In the genomic region with DNA sequence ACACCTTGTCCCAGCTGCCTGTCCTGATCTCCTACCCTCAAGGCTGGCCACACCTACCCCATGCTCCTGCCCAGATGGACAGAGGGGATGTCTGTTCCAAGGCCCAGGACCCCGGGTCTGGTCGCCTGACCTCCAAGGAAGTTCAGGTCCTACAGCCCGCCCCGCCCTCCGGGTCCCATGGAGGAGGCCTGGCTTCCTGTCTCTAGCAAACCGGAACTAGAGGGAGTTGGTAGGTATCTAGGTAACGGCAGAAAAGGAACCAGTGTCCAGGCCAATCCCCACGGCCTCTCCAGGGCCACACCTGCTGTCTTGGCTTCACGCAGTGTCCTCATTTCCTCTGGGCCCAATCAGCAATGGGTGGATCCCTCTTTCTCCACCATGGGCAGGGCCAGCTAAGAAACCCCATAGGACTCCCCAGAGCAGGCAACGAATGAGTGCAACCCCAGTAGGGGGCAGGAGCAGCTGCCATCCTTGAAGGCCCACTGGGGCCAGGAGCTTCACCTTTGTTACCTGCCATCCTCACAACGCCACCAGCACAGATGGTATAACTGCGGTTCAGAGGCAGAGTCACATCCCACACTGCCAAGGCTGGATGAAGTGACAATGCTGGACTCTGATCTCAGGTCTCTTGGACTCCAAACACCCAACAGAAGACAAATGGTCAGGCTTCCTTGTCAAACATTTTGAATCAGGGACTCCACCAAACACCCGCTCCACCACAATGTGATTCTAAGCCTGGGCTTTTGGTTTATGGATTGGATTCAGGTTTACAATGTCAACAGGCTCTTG, we compare ENCODE assay signal across 9 cellular contexts. TPM values are rescaled to one million over a fixed set of nuclear protein-coding genes. Genes with fewer than 3 reads are reported as not detected.
DNase-seq lines count a peak whose midpoint lies in the region; ATAC-seq and TF ChIP-seq lines count a peak whose summit lies in the region.
"Had no signal": no experiment of that assay in that cellular context is flagged by ENCODE, and none has a peak within 500 bp of the region (broad histone marks: within the 10 kb centered on the region; RNA-seq: fewer than 3 reads in every experiment).

No MANE protein-coding gene starts in this region.

- no TSS peak for BruUV-seq in mammary epithelial cell (replicated peaks; lab: Mats Ljungman, UMichigan)

- no peaks in the 10 kb centered on the region for H3K36me3 Mint-ChIP-seq in natural killer cell

- H3K27me3 ChIP-seq in Loucy (ENCODE audit: insufficient read depth, low read length, poor library complexity, severe bottlenecking), result no peaks in the 10 kb centered on the region
- H3K27me3 ChIP-seq in mammary epithelial cell (ENCODE audit: insufficient read depth, low read length), result no peaks in the 10 kb centered on the region
- H3K27me3 ChIP-seq: right lobe of liver had no signal

- H3K27ac ChIP-seq in mammary epithelial cell (ENCODE audit: insufficient read depth, low read depth, low read length), result peak overlapping the region; percentile 50

- H3K9me3 ChIP-seq in Loucy (ENCODE audit: insufficient read depth, low read depth, low read length) (no peaks in the 10 kb centered on the region), mammary epithelial cell (replicated peaks; ENCODE audit: insufficient read depth, low read length) (no peaks in the 10 kb centered on the region)
- H3K9me3 ChIP-seq: right lobe of liver had no signal

- no peak overlapping the region for H3K9ac ChIP-seq in Loucy (ENCODE audit: low read depth, low read length, poor library complexity, severe bottlenecking)
- peak overlapping the region; percentile 44 for H3K9ac ChIP-seq in mammary epithelial cell (ENCODE audit: insufficient read depth, low read length)

- peak; percentile 32 for TF ChIP-seq CTCF in Loucy (conservative IDR thresholded peaks at IDR 0.05; ENCODE audit: low read length)
- peak in 1 of 2 donors; percentile 28 for TF ChIP-seq CTCF in mammary epithelial cell (conservative IDR thresholded peaks at IDR 0.05 in 1 of 2, IDR thresholded peaks at IDR 0.05 in 1 of 2; ENCODE audit: extremely low read depth in 1 of 2, insufficient read depth in 1 of 2, low read depth in 1 of 2, low read length in 2 of 2)
- no peak for TF ChIP-seq CTCF in natural killer cell (IDR thresholded peaks at IDR 0.05)

- H3K9me3 Mint-ChIP-seq in natural killer cell, result no peaks in the 10 kb centered on the region

- H2AFZ ChIP-seq in Loucy (ENCODE audit: low read length) (no peak overlapping the region), mammary epithelial cell (ENCODE audit: low read depth, low read length) (no peak overlapping the region)

- DNase-seq in DMS153 treated with DMSO at 0.1 percent for 48 hours (lab: John Stamatoyannopoulos, UW; ENCODE audit: unreplicated experiment) (peak; percentile 89), mammary epithelial cell (no peak), natural killer cell (no peak), posterior cingulate gyrus (no peak), NCI-H2227 (lab: John Stamatoyannopoulos, UW; ENCODE audit: unreplicated experiment) (no peak), LoVo (ENCODE audit: low spot score) (no peak)
- DNase-seq: right lobe of liver had no signal

- H3F3A ChIP-seq in Loucy (ENCODE audit: low read depth), result no peaks in the 10 kb centered on the region; the same call in 1 of the 2 replicates

- peaks cover 71 to 83% of the 10 kb centered on the region in 2 donors for H3K4me1 Mint-ChIP-seq in natural killer cell

- H3K79me2 ChIP-seq in Loucy (ENCODE audit: insufficient read depth, low read length) (no peaks in the 10 kb centered on the region), mammary epithelial cell (ENCODE audit: insufficient read depth, low read length) (peaks cover 97% of the 10 kb centered on the region)

- CTCF ChIA-PET in mammary epithelial cell (lab: Charles Lee; ENCODE audit: low non-redundant PET), result interaction anchor here (0.7 kb wide), 1 partner anchor 11 kb away, joined by 3 read pairs; no protein-coding TSS in a partner anchor

- H3K4me3 ChIP-seq in Loucy (ENCODE audit: low read length, poor library complexity, severe bottlenecking), result no peak overlapping the region
- H3K4me3 ChIP-seq in mammary epithelial cell (replicated peaks in 1 of 3; ENCODE audit: insufficient read depth in 1 of 3, low read depth in 2 of 3, low read length in 3 of 3), result no peak overlapping the region
- H3K4me3 ChIP-seq: right lobe of liver had no signal

- H3K36me3 ChIP-seq in Loucy (ENCODE audit: insufficient read depth, low read length) (no peaks in the 10 kb centered on the region), mammary epithelial cell (ENCODE audit: insufficient read depth, low read length) (peaks cover 34% of the 10 kb centered on the region)

- H3K27ac Mint-ChIP-seq in natural killer cell, result peak overlapping the region; percentile 76 to 84

- ATAC-seq in natural killer cell, result peak in 1 of 3 donors; percentile 21
- no peak for ATAC-seq in HG03469 (IDR thresholded peaks at IDR 0.05; ENCODE audit: unreplicated experiment)

- H4K20me1 ChIP-seq in Loucy (ENCODE audit: insufficient read depth, low read length, poor library complexity, severe bottlenecking), result no peaks in the 10 kb centered on the region
- H4K20me1 ChIP-seq in mammary epithelial cell (ENCODE audit: insufficient read depth, low read length), result no peaks in the 10 kb centered on the region

- intact Hi-C loops in mammary epithelial cell (cut with micrococcal nuclease) (no loop called here), natural killer cell (cut with micrococcal nuclease) (no loop called here), posterior cingulate gyrus (cut with DNase I) (no loop called here)

- dilution Hi-C loops in mammary epithelial cell (cut with HindIII; ENCODE audit: low sequenced_read_pairs), result loop anchor here (5.0 to 10.0 kb wide), 3 partner anchors 36 to 59 kb away; no protein-coding TSS in a partner anchor

- H3K9me2 ChIP-seq in Loucy (replicated peaks; ENCODE audit: low read depth, low read length), result no peaks in the 10 kb centered on the region

- H3K27me3 Mint-ChIP-seq in natural killer cell (ENCODE audit: low read depth in 2 of 2), result no peaks in the 10 kb centered on the region

- in situ Hi-C loops in mammary epithelial cell (cut with MboI; ENCODE audit: low sequenced_read_pairs in 2 of 2), result loop anchor here in 1 of 2 donors (5.0 kb wide), 1 partner anchor 41 kb away; a partner anchor contains a TSS

- WGBS in mammary epithelial cell (ENCODE audit: low coverage, missing lambda C conversion rate), result 68% methylated on average over 12 of the region's 13 CpGs

- H3K4me1 ChIP-seq in Loucy (ENCODE audit: insufficient read depth, low read length, poor library complexity, severe bottlenecking) (peaks cover 30% of the 10 kb centered on the region), mammary epithelial cell (ENCODE audit: insufficient read depth, low read length) (peaks cover 68% of the 10 kb centered on the region)

- H3K4me3 Mint-ChIP-seq in natural killer cell, result peak overlapping the region; percentile 63

- H3K4me2 ChIP-seq in Loucy (ENCODE audit: low read depth, low read length, poor library complexity, severe bottlenecking), result no peak overlapping the region
- H3K4me2 ChIP-seq in mammary epithelial cell (ENCODE audit: insufficient read depth, low read depth, low read length), result peak overlapping the region; percentile 61

RNA-seq across cellular contexts. Expression of a gene that starts 25.1 kb away (rescaled TPM):
- 1,000 to 10,000 TPM; 2,131 to 2,307 TPM for total RNA-seq in mammary epithelial cell
- 9,728 TPM for polyA plus RNA-seq in mammary epithelial cell
- polyA minus RNA-seq in mammary epithelial cell, result 2,830 TPM
- total RNA-seq in natural killer cell, result 100 to 1,000 TPM; 587 to 791 (median 689) TPM

RNA-seq across cellular contexts. Expression of a gene that starts 31.5 kb away (rescaled TPM):
- total RNA-seq in mammary epithelial cell (100 to 1,000 TPM in 1 of 2 donors, 10 to 100 TPM in 1; 92.5 to 109 TPM), natural killer cell (100 to 1,000 TPM; 119 to 141 (median 120) TPM)
- polyA plus RNA-seq in mammary epithelial cell, result 45.7 TPM
- 341 TPM for polyA minus RNA-seq in mammary epithelial cell

RNA-seq across cellular contexts. Expression of a gene that starts 39.5 kb away (rescaled TPM):
- total RNA-seq in mammary epithelial cell (100 to 1,000 TPM; 155 to 477 TPM), natural killer cell (100 to 1,000 TPM; 436 to 504 (median 478) TPM)
- 166 TPM for polyA plus RNA-seq in mammary epithelial cell
- polyA minus RNA-seq in mammary epithelial cell, result 597 TPM
